In genomic region chr6:33413200-33413599, GRCh38 we compare ENCODE assay signal across 15 cellular contexts. TPM values are rescaled to one million over a fixed set of nuclear protein-coding genes. Genes with fewer than 3 reads are reported as not detected.
DNase-seq lines count a peak whose midpoint lies in the region; ATAC-seq and TF ChIP-seq lines count a peak whose summit lies in the region.
"Had no signal": no experiment of that assay in that cellular context is flagged by ENCODE, and none has a peak within 500 bp of the region (broad histone marks: within the 10 kb centered on the region; RNA-seq: fewer than 3 reads in every experiment).

No MANE protein-coding gene starts in this region.

- H3K27ac Mint-ChIP-seq in activated CD4-positive, alpha-beta T cell treated with anti-CD3 and anti-CD28 coated beads for 36 hours = peak overlapping the region; percentile 38
- H3K27ac Mint-ChIP-seq in activated CD4-positive, alpha-beta T cell treated with anti-CD3 and anti-CD28 coated beads, Interleukin-2, amount 10 ng/mL, durations not matched to agents 24 days and 14 days = no peak overlapping the region
- peak overlapping the region; percentile 100 for H3K27ac Mint-ChIP-seq in HFFc6
- peak overlapping the region; percentile 51 to 95 (median 56) for H3K27ac Mint-ChIP-seq in brain
- H3K27ac Mint-ChIP-seq in nephron progenitor cell = peak overlapping the region; percentile 58

- peaks cover 48% of the 10 kb centered on the region for H3K4me1 Mint-ChIP-seq in activated CD4-positive, alpha-beta T cell treated with anti-CD3 and anti-CD28 coated beads for 36 hours
- peaks cover 51% of the 10 kb centered on the region for H3K4me1 Mint-ChIP-seq in activated CD4-positive, alpha-beta T cell treated with anti-CD3 and anti-CD28 coated beads, Interleukin-2, amount 10 ng/mL, durations not matched to agents 24 days and 14 days
- H3K4me1 Mint-ChIP-seq in HFFc6 (ENCODE audit: low read depth) (peaks cover 66% of the 10 kb centered on the region), brain (peaks cover 68% of the 10 kb centered on the region), nephron progenitor cell (peaks cover 73% of the 10 kb centered on the region)

- no peak for TF ChIP-seq CTCF in HFFc6 (IDR thresholded peaks at IDR 0.05)
- no peak for TF ChIP-seq CTCF in brain (conservative IDR thresholded peaks at IDR 0.05)
- TF ChIP-seq CTCF in nephron progenitor cell (IDR thresholded peaks at IDR 0.05) = no peak

- H3K4me3 Mint-ChIP-seq in activated CD4-positive, alpha-beta T cell treated with anti-CD3 and anti-CD28 coated beads for 36 hours = no peak overlapping the region
- no peak overlapping the region for H3K4me3 Mint-ChIP-seq in activated CD4-positive, alpha-beta T cell treated with anti-CD3 and anti-CD28 coated beads, Interleukin-2, amount 10 ng/mL, durations not matched to agents 24 days and 14 days
- H3K4me3 Mint-ChIP-seq in HFFc6 (peak overlapping the region; percentile 31; the same call in 1 of the 2 replicates), brain (peak overlapping the region; percentile 67 to 97 (median 90)), nephron progenitor cell (peak overlapping the region; percentile 17)

- H3K36me3 Mint-ChIP-seq in activated CD4-positive, alpha-beta T cell treated with anti-CD3 and anti-CD28 coated beads for 36 hours (ENCODE audit: low read depth) = peaks cover 47% of the 10 kb centered on the region
- H3K36me3 Mint-ChIP-seq in activated CD4-positive, alpha-beta T cell treated with anti-CD3 and anti-CD28 coated beads, Interleukin-2, amount 10 ng/mL, durations not matched to agents 24 days and 14 days (ENCODE audit: low read depth) = peaks cover 42% of the 10 kb centered on the region
- H3K36me3 Mint-ChIP-seq in HFFc6 (ENCODE audit: low read depth) (peaks cover 52% of the 10 kb centered on the region), brain (peaks cover 34% of the 10 kb centered on the region), nephron progenitor cell (ENCODE audit: low read depth) (peaks cover 22% of the 10 kb centered on the region)

- POLR2A ChIA-PET in activated CD4-positive, alpha-beta T cell treated with anti-CD3 and anti-CD28 coated beads for 36 hours (lab: Charles Lee) = no interaction called here

- no peak for ATAC-seq in activated CD4-positive, alpha-beta T cell treated with anti-CD3 and anti-CD28 coated beads for 36 hours
- no peak for ATAC-seq in GM21367 (IDR thresholded peaks at IDR 0.05; ENCODE audit: unreplicated experiment)
- ATAC-seq: lower lobe of right lung had no signal

- no peak for DNase-seq in activated CD4-positive, alpha-beta T cell treated with anti-CD3 and anti-CD28 coated beads for 36 hours
- no peak for DNase-seq in activated CD4-positive, alpha-beta T cell treated with anti-CD3 and anti-CD28 coated beads, Interleukin-2, amount 10 ng/mL, durations not matched to agents 24 days and 14 days
- DNase-seq in HFFc6 (no peak), nephron progenitor cell (no peak), A172 (ENCODE audit: low spot score) (no peak), EL (no peak)
- DNase-seq: DMS 273 treated with DMSO at 0.1 percent for 48 hours; lower lobe of right lung; NCI-H1436; NCI-H446; nucleus accumbens; stimulated activated naive CD4-positive, alpha-beta T cell treated with Interleukin-2 at 50 U/mL for 16 hours; uterus had no signal

- intact Hi-C loops in activated CD4-positive, alpha-beta T cell treated with anti-CD3 and anti-CD28 coated beads for 36 hours (cut with DNase I, micrococcal nuclease) = loop anchor here (5.0 to 10.0 kb wide), 4 partner anchors 208 to 1218 kb away; partner anchors contain the start of genes GPSM3 (in 1 of the 2), HSD17B8 (in 1 of the 2), PBX2 (in 1 of the 2) and PSMB8 (in 1 of the 2)
- intact Hi-C loops in activated CD4-positive, alpha-beta T cell treated with anti-CD3 and anti-CD28 coated beads, Interleukin-2, amount 10 ng/mL, durations not matched to agents 24 days and 14 days (cut with micrococcal nuclease) = loop anchor here (10.0 kb wide), 2 partner anchors 138 to 1238 kb away; partner anchors contain the start of genes AGPAT1, B3GALT4, RNF5 and RPS18

- no peaks in the 10 kb centered on the region for H3K9me3 Mint-ChIP-seq in activated CD4-positive, alpha-beta T cell treated with anti-CD3 and anti-CD28 coated beads for 36 hours (ENCODE audit: low read depth)
- no peaks in the 10 kb centered on the region for H3K9me3 Mint-ChIP-seq in activated CD4-positive, alpha-beta T cell treated with anti-CD3 and anti-CD28 coated beads, Interleukin-2, amount 10 ng/mL, durations not matched to agents 24 days and 14 days
- H3K9me3 Mint-ChIP-seq in HFFc6 (no peaks in the 10 kb centered on the region), brain (no peaks in the 10 kb centered on the region), nephron progenitor cell (no peaks in the 10 kb centered on the region)

- CTCF ChIA-PET in activated CD4-positive, alpha-beta T cell treated with anti-CD3 and anti-CD28 coated beads for 36 hours (lab: Charles Lee) = no interaction called here

- H3K27me3 Mint-ChIP-seq in activated CD4-positive, alpha-beta T cell treated with anti-CD3 and anti-CD28 coated beads for 36 hours = no peaks in the 10 kb centered on the region
- peaks cover 1% of the 10 kb centered on the region for H3K27me3 Mint-ChIP-seq in activated CD4-positive, alpha-beta T cell treated with anti-CD3 and anti-CD28 coated beads, Interleukin-2, amount 10 ng/mL, durations not matched to agents 24 days and 14 days
- H3K27me3 Mint-ChIP-seq in HFFc6 (ENCODE audit: insufficient read depth) (peaks cover 16% of the 10 kb centered on the region), brain (peaks cover 6% of the 10 kb centered on the region), nephron progenitor cell (ENCODE audit: low read depth, poor library complexity) (no peaks in the 10 kb centered on the region)

RNA-seq across cellular contexts. Expression of gene PHF1, which starts 2.4 kb away (rescaled TPM):
- total RNA-seq in activated CD4-positive, alpha-beta T cell treated with anti-CD3 and anti-CD28 coated beads for 36 hours = 10 to 100 TPM; 24.9 to 28.2 TPM
- total RNA-seq in activated CD4-positive, alpha-beta T cell treated with anti-CD3 and anti-CD28 coated beads, Interleukin-2, amount 10 ng/mL, durations not matched to agents 24 days and 14 days = 29.5 and 33.6 TPM in 2 replicates
- total RNA-seq in HFFc6 (2021; fragmentation: NEBNext Ultra II Directional; extraction: Animal tissue kit (Norgen Biotek cat#: 25700)) = 10 to 100 TPM; 43.2 to 52.8 (median 51.4) TPM
- 115 TPM for polyA plus RNA-seq in brain (ENCODE audit: insufficient read depth, low read depth, low replicate concordance)
- total RNA-seq in A172 (2014; rRNA removed; shearing (Covaris generic)) = 36.0 and 40.8 TPM in 2 replicates

RNA-seq across cellular contexts. Expression of gene CUTA, which starts 4.7 kb away (rescaled TPM):
- 100 to 1,000 TPM; 154 to 188 TPM for total RNA-seq in activated CD4-positive, alpha-beta T cell treated with anti-CD3 and anti-CD28 coated beads for 36 hours
- 120 and 124 TPM in 2 replicates for total RNA-seq in activated CD4-positive, alpha-beta T cell treated with anti-CD3 and anti-CD28 coated beads, Interleukin-2, amount 10 ng/mL, durations not matched to agents 24 days and 14 days
- total RNA-seq in HFFc6 (2021; fragmentation: NEBNext Ultra II Directional; extraction: Animal tissue kit (Norgen Biotek cat#: 25700)) = 100 to 1,000 TPM; 464 to 546 (median 536) TPM
- polyA plus RNA-seq in brain (ENCODE audit: insufficient read depth, low read depth, low replicate concordance) = 837 TPM
- 298 and 347 TPM in 2 replicates for total RNA-seq in A172 (2014; rRNA removed; shearing (Covaris generic))

RNA-seq across cellular contexts. Expression of gene SYNGAP1, which starts 6.7 kb away (rescaled TPM):
- total RNA-seq in activated CD4-positive, alpha-beta T cell treated with anti-CD3 and anti-CD28 coated beads for 36 hours = 10 to 100 TPM; 43.6 to 45.6 TPM
- total RNA-seq in activated CD4-positive, alpha-beta T cell treated with anti-CD3 and anti-CD28 coated beads, Interleukin-2, amount 10 ng/mL, durations not matched to agents 24 days and 14 days = 41.5 and 44.6 TPM in 2 replicates
- 10 to 100 TPM; 10.5 to 15.0 (median 13.3) TPM for total RNA-seq in HFFc6 (2021; fragmentation: NEBNext Ultra II Directional; extraction: Animal tissue kit (Norgen Biotek cat#: 25700))
- 40.7 TPM for polyA plus RNA-seq in brain (ENCODE audit: insufficient read depth, low read depth, low replicate concordance)
- total RNA-seq in A172 (2014; rRNA removed; shearing (Covaris generic)) = 1.8 and 2.5 TPM in 2 replicates

RNA-seq across cellular contexts. Expression of gene KIFC1, which starts 21.6 kb away (rescaled TPM):
- total RNA-seq in activated CD4-positive, alpha-beta T cell treated with anti-CD3 and anti-CD28 coated beads for 36 hours = 10 to 100 TPM; 86.0 to 89.3 TPM
- 64.9 and 66.5 TPM in 2 replicates for total RNA-seq in activated CD4-positive, alpha-beta T cell treated with anti-CD3 and anti-CD28 coated beads, Interleukin-2, amount 10 ng/mL, durations not matched to agents 24 days and 14 days
- total RNA-seq in HFFc6 (2021; fragmentation: NEBNext Ultra II Directional; extraction: Animal tissue kit (Norgen Biotek cat#: 25700)) = 10 to 100 TPM; 20.6 to 43.5 (median 38.6) TPM
- 89.6 TPM for polyA plus RNA-seq in brain (ENCODE audit: insufficient read depth, low read depth, low replicate concordance)
- total RNA-seq in A172 (2014; rRNA removed; shearing (Covaris generic)) = 53.2 and 55.6 TPM in 2 replicates

RNA-seq across cellular contexts. Expression of gene ZBTB9, which starts 41.2 kb away (rescaled TPM):
- 1 to 10 TPM; 9.3 to 9.5 TPM for total RNA-seq in activated CD4-positive, alpha-beta T cell treated with anti-CD3 and anti-CD28 coated beads for 36 hours
- total RNA-seq in activated CD4-positive, alpha-beta T cell treated with anti-CD3 and anti-CD28 coated beads, Interleukin-2, amount 10 ng/mL, durations not matched to agents 24 days and 14 days = 14.2 and 14.5 TPM in 2 replicates
- 1 to 10 TPM; 6.4 to 9.2 (median 7.6) TPM for total RNA-seq in HFFc6 (2021; fragmentation: NEBNext Ultra II Directional; extraction: Animal tissue kit (Norgen Biotek cat#: 25700))
- polyA plus RNA-seq in brain (ENCODE audit: insufficient read depth, low read depth, low replicate concordance) = 10.7 TPM
- total RNA-seq in A172 (2014; rRNA removed; shearing (Covaris generic)) = 5.3 and 7.4 TPM in 2 replicates

Comparison
In these comparisons a context has a peak if more than half of its experiments do, and no peak if none do; other contexts are left out.
1. H3K4me3 Mint-ChIP-seq: peak in HFFc6 (single experiment), brain (5 of 5) and nephron progenitor cell (single experiment); none in activated CD4-positive, alpha-beta T cell treated with anti-CD3 and anti-CD28 coated beads for 36 hours (single experiment) and activated CD4-positive, alpha-beta T cell treated with anti-CD3 and anti-CD28 coated beads, Interleukin-2, amount 10 ng/mL, durations not matched to agents 24 days and 14 days (single experiment).